Comparison of ENCODE assay signal across 8 cellular contexts in genomic region chr3:153160451-153161137, GRCh38. TPM values are rescaled to one million over a fixed set of nuclear protein-coding genes. Genes with fewer than 3 reads are reported as not detected.
DNase-seq lines count a peak whose midpoint lies in the region; ATAC-seq and TF ChIP-seq lines count a peak whose summit lies in the region.

No MANE protein-coding gene starts in this region.

- TF ChIP-seq CTCF in fibroblast of lung (conservative IDR thresholded peaks at IDR 0.05 in 1 of 2, IDR thresholded peaks at IDR 0.05 in 1 of 2; ENCODE audit: low read depth in 1 of 2, low read length in 2 of 2) (no peak), natural killer cell (IDR thresholded peaks at IDR 0.05) (no peak)

- peak overlapping the region; percentile 3 for H2AFZ ChIP-seq in fibroblast of lung (ENCODE audit: low read length)

- no peaks in the 10 kb centered on the region for H3K27me3 ChIP-seq in fibroblast of lung (ENCODE audit: control insufficient read depth, insufficient read depth, low read length)

- peak overlapping the region; percentile 65 for H3K4me2 ChIP-seq in fibroblast of lung (ENCODE audit: extremely low read depth, insufficient read depth, low read length)

- peak; percentile 23 for ATAC-seq in GM19025 (IDR thresholded peaks at IDR 0.05; ENCODE audit: low read depth, unreplicated experiment)
- ATAC-seq in HG03196 (IDR thresholded peaks at IDR 0.05; ENCODE audit: unreplicated experiment), result peak; percentile 36
- peak; percentile 16 to 31 (median 30) for ATAC-seq in natural killer cell

- H3K9ac ChIP-seq in fibroblast of lung (ENCODE audit: insufficient read depth, low read length), result peak overlapping the region; percentile 51

- no peaks in the 10 kb centered on the region for H3K36me3 ChIP-seq in fibroblast of lung (ENCODE audit: control insufficient read depth, insufficient read depth, low read length)

- H4K20me1 ChIP-seq in fibroblast of lung (ENCODE audit: control insufficient read depth, extremely low read depth, insufficient read depth, low read length), result no peaks in the 10 kb centered on the region

- H3K36me3 Mint-ChIP-seq in natural killer cell, result no peaks in the 10 kb centered on the region

- H3K9me3 Mint-ChIP-seq in natural killer cell, result no peaks in the 10 kb centered on the region

- H3K9me3 ChIP-seq in fibroblast of lung (ENCODE audit: control insufficient read depth, insufficient read depth, low read depth, low read length), result no peaks in the 10 kb centered on the region

- peaks cover 36% of the 10 kb centered on the region for H3K79me2 ChIP-seq in fibroblast of lung (ENCODE audit: control insufficient read depth, insufficient read depth, low read length)

- DNase-seq in AG20443 (ENCODE audit: low spot score) (peak; percentile 82), OCI-M1 (lab: John Stamatoyannopoulos, UW) (peak; percentile 84), activated T-helper 1 cell treated with Interleukin-2 at 50 U/mL for 16 hours (ENCODE audit: low read depth) (peak; percentile 58), fibroblast of lung (ENCODE audit: low read depth in 2 of 2) (peak; percentile 90 to 92), natural killer cell (peak; percentile 69)
- peak; percentile 80 for DNase-seq in stimulated activated naive CD4-positive, alpha-beta T cell treated with Interleukin-2 at 50 U/mL for 16 hours (lab: John Stamatoyannopoulos, UW)

- peak overlapping the region; percentile 57 to 96 (median 72) for H3K4me3 ChIP-seq in fibroblast of lung (replicated peaks in 1 of 4; ENCODE audit: control extremely low read depth in 1 of 4, insufficient read depth in 1 of 4, low read depth in 3 of 4, low read length in 4 of 4)

- peak overlapping the region; percentile 85 for H3K27ac ChIP-seq in fibroblast of lung (ENCODE audit: insufficient read depth, low read length)

- intact Hi-C loops in natural killer cell (cut with micrococcal nuclease), result loop anchor here (1.0 to 10.0 kb wide), 4 partner anchors 62 to 1162 kb away; partner anchors contain the start of gene DHX36

- H3K27ac Mint-ChIP-seq in natural killer cell, result peak overlapping the region; percentile 90 to 92

- H3K27me3 Mint-ChIP-seq in natural killer cell (ENCODE audit: low read depth in 2 of 2), result no peaks in the 10 kb centered on the region

- peak overlapping the region; percentile 98 for H3K4me3 Mint-ChIP-seq in natural killer cell

- no peaks in the 10 kb centered on the region for H3K4me1 ChIP-seq in fibroblast of lung (ENCODE audit: control insufficient read depth, extremely low read depth, insufficient read depth, low read length)

- peaks cover 44 to 48% of the 10 kb centered on the region in 2 donors for H3K4me1 Mint-ChIP-seq in natural killer cell

RNA-seq across cellular contexts. Expression of gene RAP2B, which starts 1.4 kb away (rescaled TPM):
- total RNA-seq in fibroblast of lung (24.4 and 27.1 TPM in 2 replicates), natural killer cell (10 to 100 TPM; 34.8 to 41.7 (median 38.1) TPM)
- 8.7 and 10.5 TPM in 2 replicates for polyA plus RNA-seq in fibroblast of lung
- polyA plus RNA-seq in fibroblast of lung (2012), result 10.1 and 13.5 TPM in 2 replicates
- 6.4 and 7.7 TPM in 2 replicates for polyA minus RNA-seq in fibroblast of lung (ENCODE audit: low replicate concordance)

Comparison
In these comparisons a context has a peak if more than half of its experiments do, and no peak if none do; other contexts are left out.
1. Peak in every context shown above with its lines: DNase-seq, ATAC-seq, H3K4me3 ChIP-seq and H3K27ac ChIP-seq.